ENCODE assay signal across 14 cellular contexts in the genomic region with DNA sequence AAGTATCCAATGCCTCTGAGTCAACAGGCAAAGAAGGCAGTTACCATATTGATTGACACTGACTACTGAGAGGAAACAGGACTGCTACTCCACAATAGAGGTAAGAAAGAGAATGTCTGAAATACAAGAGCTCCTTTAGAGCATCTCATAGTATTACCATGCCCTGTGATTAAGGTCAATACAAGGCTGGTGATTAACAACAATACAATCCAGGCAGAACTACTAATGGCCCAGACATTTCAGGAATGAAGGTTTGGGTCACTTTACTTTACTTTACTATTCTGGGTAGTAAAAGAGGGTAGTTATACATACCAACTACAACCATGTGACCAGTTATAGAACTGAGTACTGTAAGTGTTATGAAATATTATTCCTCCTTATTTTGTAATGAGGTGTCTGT. TPM values are rescaled to one million over a fixed set of nuclear protein-coding genes. Genes with fewer than 3 reads are reported as not detected.
A peak's percentile ranks its signal among the peaks of the same experiment; 100 is the strongest.
DNase-seq lines count a peak whose midpoint lies in the region; ATAC-seq and TF ChIP-seq lines count a peak whose summit lies in the region.
"Had no signal": no experiment of that assay in that cellular context is flagged by ENCODE, and none has a peak within 500 bp of the region (broad histone marks: within the 10 kb centered on the region; RNA-seq: fewer than 3 reads in every experiment).

No MANE protein-coding gene starts in this region.

- DNase-seq in MCF 10A (ENCODE audit: unreplicated experiment) (peak; percentile 14), breast epithelium (ENCODE audit: low spot score in 2 of 2) (no peak), SK-N-SH (no peak), fibroblast of villous mesenchyme (ENCODE audit: low read depth) (peak; percentile 56), NCI-H2227 treated with DMSO at 0.1 percent for 48 hours (lab: John Stamatoyannopoulos, UW) (no peak), COR-L47 (lab: John Stamatoyannopoulos, UW) (no peak), putamen (ENCODE audit: low spot score) (no peak)
- DNase-seq: 8988T, H9, thyroid gland had no signal

- H3K36me3 ChIP-seq in breast epithelium: no peaks in the 10 kb centered on the region
- peaks cover 0 to 7% of the 10 kb centered on the region in 2 experiments for H3K36me3 ChIP-seq in SK-N-SH (replicated peaks in 1 of 2; ENCODE audit: control insufficient read depth in 1 of 2, insufficient read depth in 2 of 2, low read length in 1 of 2)
- H3K36me3 ChIP-seq: gastroesophageal sphincter, thyroid gland had no signal

- intact Hi-C loops in MCF 10A (cut with micrococcal nuclease) (no loop called here), breast epithelium (cut with DNase I; ENCODE audit: low total_unique reads) (no loop called here)

- CTCF ChIA-PET in MCF 10A (lab: Yijun Ruan, JAX): no interaction called here
- CTCF ChIA-PET in SK-N-SH (lab: Yijun Ruan, JAX): no interaction called here

- H3K36me3 Mint-ChIP-seq in MCF 10A (ENCODE audit: insufficient read depth, unreplicated experiment): peaks cover 17% of the 10 kb centered on the region
- peaks cover 40% of the 10 kb centered on the region for H3K36me3 Mint-ChIP-seq in activated T-helper 17 cell treated with anti-CD3 and anti-CD28 coated beads, Interleukin-2, amount 50 U/mL, for 72 hours (ENCODE audit: low read depth)

- POLR2A ChIA-PET in MCF 10A (lab: Yijun Ruan, JAX) (interaction anchor here (0.5 kb wide), 1 partner anchor 148 kb away, joined by 3 read pairs; no protein-coding TSS in a partner anchor), SK-N-SH (lab: Yijun Ruan, JAX) (no interaction called here)

- H3K4me2 ChIP-seq in SK-N-SH: peak overlapping the region; percentile 16; the same call in 1 of the 2 replicates

- no peaks in the 10 kb centered on the region for H3K9me2 ChIP-seq in SK-N-SH

- peak overlapping the region; percentile 31 for H3K27ac Mint-ChIP-seq in MCF 10A (ENCODE audit: low read depth, unreplicated experiment)
- H3K27ac Mint-ChIP-seq in activated T-helper 17 cell treated with anti-CD3 and anti-CD28 coated beads, Interleukin-2, amount 50 U/mL, for 72 hours: no peak overlapping the region
- H3K27ac Mint-ChIP-seq: brain, H9 had no signal

- TF ChIP-seq EP300 in SK-N-SH (IDR thresholded peaks at IDR 0.05; ENCODE audit: borderline replicate concordance in 1 of 2, low read depth in 1 of 2, low read length in 1 of 2): peak in 1 of 2 experiments; percentile 22; a peak in 1 of 4 replicates

- no peaks in the 10 kb centered on the region for H4K20me1 ChIP-seq in SK-N-SH (ENCODE audit: insufficient read depth)

- peaks cover 16% of the 10 kb centered on the region for H3K9me3 Mint-ChIP-seq in MCF 10A (ENCODE audit: unreplicated experiment)
- H3K9me3 Mint-ChIP-seq in activated T-helper 17 cell treated with anti-CD3 and anti-CD28 coated beads, Interleukin-2, amount 50 U/mL, for 72 hours: no peaks in the 10 kb centered on the region

- H3K4me3 ChIP-seq in breast epithelium (no peak overlapping the region), SK-N-SH (ENCODE audit: low read depth in 2 of 2, low read length in 1 of 2) (no peak overlapping the region), fibroblast of villous mesenchyme (ENCODE audit: low read depth, low read length) (no peak overlapping the region)
- H3K4me3 ChIP-seq: gastroesophageal sphincter, thyroid gland had no signal

- H3K4me1 Mint-ChIP-seq in MCF 10A (ENCODE audit: insufficient read depth, unreplicated experiment): peaks cover 7% of the 10 kb centered on the region
- peaks cover 26% of the 10 kb centered on the region for H3K4me1 Mint-ChIP-seq in activated T-helper 17 cell treated with anti-CD3 and anti-CD28 coated beads, Interleukin-2, amount 50 U/mL, for 72 hours
- H3K4me1 Mint-ChIP-seq: brain had no signal

- H3K27ac ChIP-seq in breast epithelium (no peak overlapping the region), SK-N-SH (ENCODE audit: low read depth in 2 of 2, low read length in 1 of 2) (peak overlapping the region in 1 of 2 experiments; percentile 43; a peak in 2 of 4 replicates)
- H3K27ac ChIP-seq: gastroesophageal sphincter, parathyroid adenoma, thyroid gland had no signal

- H3K9ac ChIP-seq in SK-N-SH: no peak overlapping the region
- H3K9ac ChIP-seq: parathyroid adenoma had no signal

- H3K4me1 ChIP-seq in breast epithelium (no peaks in the 10 kb centered on the region), SK-N-SH (ENCODE audit: control insufficient read depth in 1 of 2, insufficient read depth in 2 of 2, low read depth in 1 of 2, low read length in 1 of 2) (no peaks in the 10 kb centered on the region)
- H3K4me1 ChIP-seq: gastroesophageal sphincter, parathyroid adenoma, thyroid gland had no signal

- H3F3A ChIP-seq in SK-N-SH (replicated peaks; ENCODE audit: insufficient read depth): no peaks in the 10 kb centered on the region

- no peaks in the 10 kb centered on the region for H3K27me3 Mint-ChIP-seq in MCF 10A (ENCODE audit: insufficient read depth, unreplicated experiment)
- H3K27me3 Mint-ChIP-seq in activated T-helper 17 cell treated with anti-CD3 and anti-CD28 coated beads, Interleukin-2, amount 50 U/mL, for 72 hours: no peaks in the 10 kb centered on the region
- H3K27me3 Mint-ChIP-seq: brain had no signal

- peaks cover 0 to 8% of the 10 kb centered on the region in 2 donors for H3K27me3 ChIP-seq in breast epithelium
- H3K27me3 ChIP-seq in SK-N-SH (ENCODE audit: insufficient read depth): no peaks in the 10 kb centered on the region
- H3K27me3 ChIP-seq: gastroesophageal sphincter, thyroid gland had no signal

- no peak for ATAC-seq in activated T-helper 17 cell treated with anti-CD3 and anti-CD28 coated beads, Interleukin-2, amount 50 U/mL, for 72 hours (replicated peaks)
- ATAC-seq: gastroesophageal sphincter had no signal

- H2AFZ ChIP-seq in SK-N-SH (ENCODE audit: low read depth): no peak overlapping the region
- H2AFZ ChIP-seq: parathyroid adenoma had no signal

- no TSS peak for BruUV-seq in MCF 10A (replicated peaks; lab: Mats Ljungman, UMichigan)

- TF ChIP-seq POLR2A in breast epithelium (IDR thresholded peaks at IDR 0.05): no peak

- H3K9me3 ChIP-seq in breast epithelium: no peaks in the 10 kb centered on the region
- H3K9me3 ChIP-seq in SK-N-SH: no peaks in the 10 kb centered on the region
- H3K9me3 ChIP-seq: gastroesophageal sphincter, thyroid gland had no signal

- no peak for TF ChIP-seq RAD21 in SK-N-SH (IDR thresholded peaks at IDR 0.05; ENCODE audit: low read length)

- no peaks in the 10 kb centered on the region; the same call in none of the 2 replicates for H3K79me2 ChIP-seq in SK-N-SH (ENCODE audit: insufficient read depth)

- TF ChIP-seq CTCF in MCF 10A (IDR thresholded peaks at IDR 0.05; ENCODE audit: unreplicated experiment) (no peak), breast epithelium (IDR thresholded peaks at IDR 0.05) (no peak), SK-N-SH (IDR thresholded peaks at IDR 0.05) (no peak), fibroblast of villous mesenchyme (IDR thresholded peaks at IDR 0.05; ENCODE audit: insufficient read depth, low read depth, low read length) (no peak)

- H3K4me3 Mint-ChIP-seq in MCF 10A (ENCODE audit: unreplicated experiment): no peak overlapping the region
- no peak overlapping the region for H3K4me3 Mint-ChIP-seq in activated T-helper 17 cell treated with anti-CD3 and anti-CD28 coated beads, Interleukin-2, amount 50 U/mL, for 72 hours
- H3K4me3 Mint-ChIP-seq: brain, H9 had no signal

TF ChIP-seq in SK-N-SH, 30 proteins besides CTCF, POLR2A, EP300 and RAD21 (continues in another document):
- no peak for TF ChIP-seq MXI1 (IDR thresholded peaks at IDR 0.05; ENCODE audit: low read depth, low read length)
- TF ChIP-seq MEF2A (IDR thresholded peaks at IDR 0.05; ENCODE audit: borderline replicate concordance, low read depth): no peak
- TF ChIP-seq SIN3A (IDR thresholded peaks at IDR 0.05; ENCODE audit: borderline replicate concordance, low read depth, low read length): no peak
- TF ChIP-seq TAF1 (IDR thresholded peaks at IDR 0.05; ENCODE audit: borderline replicate concordance, low read depth, low read length): no peak
- no peak for TF ChIP-seq TEAD4 (IDR thresholded peaks at IDR 0.05; ENCODE audit: borderline replicate concordance, insufficient read depth)
- TF ChIP-seq USF1 (IDR thresholded peaks at IDR 0.05; ENCODE audit: borderline replicate concordance, low read depth): no peak

RNA-seq across cellular contexts. Expression of gene BRWD3, which starts 44.5 kb away (rescaled TPM):
- total RNA-seq in MCF 10A (2022): 13.5 and 14.6 TPM in 2 replicates
- 10 to 100 TPM; 19.8 to 33.5 (median 23.9) TPM for total RNA-seq in breast epithelium
- polyA plus RNA-seq in SK-N-SH (2012; rRNA removed): 1.9 and 2.5 TPM in 2 replicates
- 1.8 and 2.0 TPM in 2 replicates for polyA plus RNA-seq in SK-N-SH (2012; cell fraction: cytosol; rRNA removed)
- 2.9 and 8.8 TPM in 2 replicates for polyA plus RNA-seq in SK-N-SH (2012; cell fraction: nucleus; rRNA removed)
- 14.5 and 16.8 TPM in 2 replicates for total RNA-seq in fibroblast of villous mesenchyme
- total RNA-seq in activated T-helper 17 cell treated with anti-CD3 and anti-CD28 coated beads, Interleukin-2, amount 50 U/mL, for 72 hours: 10 to 100 TPM; 21.2 to 76.3 TPM

Comparison
In these comparisons a context has a peak if more than half of its experiments do, and no peak if none do; other contexts are left out.
1. DNase-seq: peak in MCF 10A (single experiment) and fibroblast of villous mesenchyme (single experiment); none in breast epithelium (0 of 2), SK-N-SH (single experiment), NCI-H2227 treated with DMSO at 0.1 percent for 48 hours (single experiment), COR-L47 (single experiment) and putamen (single experiment).